Comparison of ENCODE assay signal across 24 cellular contexts in the genomic region with DNA sequence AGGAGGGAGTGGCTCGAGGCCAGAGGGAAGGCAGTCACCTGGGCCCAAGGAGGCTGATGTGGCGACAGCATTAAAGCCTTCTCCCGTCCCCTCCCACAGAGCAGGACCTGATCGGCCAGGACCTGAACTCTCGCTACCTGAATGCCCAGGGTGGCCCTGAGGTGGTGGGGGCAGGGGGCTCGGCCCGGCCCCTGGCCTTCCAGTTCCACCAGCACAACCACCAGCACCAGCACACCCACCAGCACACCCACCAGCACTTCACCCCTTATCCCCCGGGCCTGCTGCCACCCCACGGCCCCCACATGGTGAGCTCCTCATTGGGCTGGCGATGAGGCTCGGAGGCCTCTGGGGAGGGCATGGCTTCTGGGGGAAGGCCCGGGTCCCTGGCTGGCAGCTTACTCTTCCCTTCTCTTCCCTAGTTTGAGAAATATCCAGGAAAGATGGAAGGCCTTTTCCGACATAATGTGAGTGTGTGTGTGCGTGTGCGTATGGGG. TPM values are rescaled to one million over a fixed set of nuclear protein-coding genes. Genes with fewer than 3 reads are reported as not detected.
DNase-seq lines count a peak whose midpoint lies in the region; ATAC-seq, FAIRE-seq and TF ChIP-seq lines count a peak whose summit lies in the region.
"Had no signal": no experiment of that assay in that cellular context is flagged by ENCODE, and none has a peak within 500 bp of the region (broad histone marks: within the 10 kb centered on the region; RNA-seq: fewer than 3 reads in every experiment).

No MANE protein-coding gene starts in this region.

- peak overlapping the region; percentile 36 for H3K27ac Mint-ChIP-seq in activated naive CD8-positive, alpha-beta T cell treated with anti-CD3 and anti-CD28 coated beads for 36 hours
- no peak overlapping the region for H3K27ac Mint-ChIP-seq in activated naive CD8-positive, alpha-beta T cell treated with anti-CD3 and anti-CD28 coated beads, Interleukin-2, amount 50 U/mL, for 24 hours
- peak overlapping the region; percentile 69 for H3K27ac Mint-ChIP-seq in activated CD8-positive, alpha-beta T cell treated with anti-CD3 and anti-CD28 coated beads for 36 hours
- H3K27ac Mint-ChIP-seq in memory B cell, result peak overlapping the region; percentile 31
- H3K27ac Mint-ChIP-seq in type B pancreatic cell, result no peak overlapping the region

- no peak for DNase-seq in activated naive CD8-positive, alpha-beta T cell treated with anti-CD3 and anti-CD28 coated beads for 36 hours
- no peak for DNase-seq in activated naive CD8-positive, alpha-beta T cell treated with anti-CD3 and anti-CD28 coated beads, Interleukin-2, amount 50 U/mL, for 24 hours
- DNase-seq in activated CD8-positive, alpha-beta T cell treated with anti-CD3 and anti-CD28 coated beads for 36 hours, result no peak
- no peak for DNase-seq in memory B cell (ENCODE audit: low spot score in 2 of 2)
- DNase-seq in type B pancreatic cell (ENCODE audit: extremely low spot score, unreplicated experiment), result no peak
- DNase-seq in HTR-8/SVneo (ENCODE audit: insufficient read length, low spot score), result no peak
- no peak for DNase-seq in amniotic stem cell (lab: John Stamatoyannopoulos, UW)
- no peak for DNase-seq in SHP77 (lab: John Stamatoyannopoulos, UW)
- DNase-seq: CD8-positive, alpha-beta memory T cell; DMS53; EL; IMR-90; Karpas-422; NCI-H1417 treated with DMSO at 0.1 percent for 48 hours; NCI-H187 treated with DMSO at 0.1 percent for 48 hours; NCI-H2227 treated with DMSO at 0.1 percent for 48 hours; NCI-H510A treated with DMSO at 0.1 percent for 48 hours; NCI-H774; OCI-M1; Right ventricle myocardium superior had no signal

- intact Hi-C loops in activated CD8-positive, alpha-beta T cell treated with anti-CD3 and anti-CD28 coated beads for 36 hours (cut with micrococcal nuclease), result no loop called here

- H3K9me3 Mint-ChIP-seq in activated naive CD8-positive, alpha-beta T cell treated with anti-CD3 and anti-CD28 coated beads for 36 hours, result no peaks in the 10 kb centered on the region
- H3K9me3 Mint-ChIP-seq in activated naive CD8-positive, alpha-beta T cell treated with anti-CD3 and anti-CD28 coated beads, Interleukin-2, amount 50 U/mL, for 24 hours, result no peaks in the 10 kb centered on the region
- H3K9me3 Mint-ChIP-seq in activated CD8-positive, alpha-beta T cell treated with anti-CD3 and anti-CD28 coated beads for 36 hours, result no peaks in the 10 kb centered on the region
- no peaks in the 10 kb centered on the region for H3K9me3 Mint-ChIP-seq in memory B cell
- no peaks in the 10 kb centered on the region for H3K9me3 Mint-ChIP-seq in type B pancreatic cell
- H3K9me3 Mint-ChIP-seq: CD8-positive, alpha-beta memory T cell had no signal

- ATAC-seq in activated naive CD8-positive, alpha-beta T cell treated with anti-CD3 and anti-CD28 coated beads, Interleukin-2, amount 50 U/mL, for 24 hours, result no peak
- no peak for ATAC-seq in activated CD8-positive, alpha-beta T cell treated with anti-CD3 and anti-CD28 coated beads for 36 hours
- no peak for ATAC-seq in memory B cell (ENCODE audit: low read depth)

- no peak overlapping the region for H3K4me3 Mint-ChIP-seq in activated naive CD8-positive, alpha-beta T cell treated with anti-CD3 and anti-CD28 coated beads for 36 hours
- H3K4me3 Mint-ChIP-seq in activated naive CD8-positive, alpha-beta T cell treated with anti-CD3 and anti-CD28 coated beads, Interleukin-2, amount 50 U/mL, for 24 hours, result no peak overlapping the region
- H3K4me3 Mint-ChIP-seq in activated CD8-positive, alpha-beta T cell treated with anti-CD3 and anti-CD28 coated beads for 36 hours, result no peak overlapping the region
- H3K4me3 Mint-ChIP-seq in memory B cell (no peak overlapping the region), type B pancreatic cell (peak overlapping the region; percentile 44)
- H3K4me3 Mint-ChIP-seq: CD8-positive, alpha-beta memory T cell had no signal

- no peak for TF ChIP-seq CTCF in activated CD8-positive, alpha-beta T cell treated with anti-CD3 and anti-CD28 coated beads for 36 hours (IDR thresholded peaks at IDR 0.05)
- TF ChIP-seq CTCF in type B pancreatic cell (conservative IDR thresholded peaks at IDR 0.05), result no peak

- peaks cover 36% of the 10 kb centered on the region for H3K4me1 Mint-ChIP-seq in activated naive CD8-positive, alpha-beta T cell treated with anti-CD3 and anti-CD28 coated beads for 36 hours
- peaks cover 37% of the 10 kb centered on the region for H3K4me1 Mint-ChIP-seq in activated naive CD8-positive, alpha-beta T cell treated with anti-CD3 and anti-CD28 coated beads, Interleukin-2, amount 50 U/mL, for 24 hours
- peaks cover 39% of the 10 kb centered on the region for H3K4me1 Mint-ChIP-seq in activated CD8-positive, alpha-beta T cell treated with anti-CD3 and anti-CD28 coated beads for 36 hours (ENCODE audit: low read depth)
- H3K4me1 Mint-ChIP-seq in memory B cell (peaks cover 19% of the 10 kb centered on the region), type B pancreatic cell (ENCODE audit: unreplicated experiment) (peaks cover 25% of the 10 kb centered on the region)

- H3K36me3 Mint-ChIP-seq in activated naive CD8-positive, alpha-beta T cell treated with anti-CD3 and anti-CD28 coated beads for 36 hours, result peaks cover 57% of the 10 kb centered on the region
- H3K36me3 Mint-ChIP-seq in activated naive CD8-positive, alpha-beta T cell treated with anti-CD3 and anti-CD28 coated beads, Interleukin-2, amount 50 U/mL, for 24 hours (ENCODE audit: low read depth), result peaks cover 51% of the 10 kb centered on the region
- H3K36me3 Mint-ChIP-seq in activated CD8-positive, alpha-beta T cell treated with anti-CD3 and anti-CD28 coated beads for 36 hours (ENCODE audit: low read depth), result peaks cover 68% of the 10 kb centered on the region
- peaks cover 41% of the 10 kb centered on the region for H3K36me3 Mint-ChIP-seq in memory B cell
- H3K36me3 Mint-ChIP-seq in type B pancreatic cell, result peaks cover 11% of the 10 kb centered on the region

- FAIRE-seq in HTR-8/SVneo (lab: Jason Lieb, UNC), result no peak
- FAIRE-seq: A204.1, GM12891, GM18507, H1 had no signal

- no peaks in the 10 kb centered on the region for H3K27me3 Mint-ChIP-seq in activated naive CD8-positive, alpha-beta T cell treated with anti-CD3 and anti-CD28 coated beads for 36 hours
- no peaks in the 10 kb centered on the region for H3K27me3 Mint-ChIP-seq in activated naive CD8-positive, alpha-beta T cell treated with anti-CD3 and anti-CD28 coated beads, Interleukin-2, amount 50 U/mL, for 24 hours
- H3K27me3 Mint-ChIP-seq in activated CD8-positive, alpha-beta T cell treated with anti-CD3 and anti-CD28 coated beads for 36 hours, result no peaks in the 10 kb centered on the region
- H3K27me3 Mint-ChIP-seq in memory B cell, result no peaks in the 10 kb centered on the region
- H3K27me3 Mint-ChIP-seq in type B pancreatic cell, result no peaks in the 10 kb centered on the region
- H3K27me3 Mint-ChIP-seq: CD8-positive, alpha-beta memory T cell had no signal

- CTCF ChIA-PET in activated CD8-positive, alpha-beta T cell treated with anti-CD3 and anti-CD28 coated beads for 36 hours (lab: Charles Lee), result interaction anchor here (4.6 kb wide), 1 partner anchor 29 kb away, joined by 25 read pairs; no protein-coding TSS in a partner anchor

- POLR2A ChIA-PET in activated CD8-positive, alpha-beta T cell treated with anti-CD3 and anti-CD28 coated beads for 36 hours (lab: Charles Lee), result interaction anchor here (1.1 to 3.2 kb wide), 4 partner anchors 15 to 33 kb away, joined by 3 to 11 read pairs (median 5); no protein-coding TSS in a partner anchor

RNA-seq across cellular contexts. Expression of a gene that starts 6.4 kb away (rescaled TPM):
- total RNA-seq in activated naive CD8-positive, alpha-beta T cell treated with anti-CD3 and anti-CD28 coated beads for 36 hours, result 10 to 100 TPM; 92.8 to 94.5 TPM
- 10 to 100 TPM; 80.3 to 85.8 TPM for total RNA-seq in activated CD8-positive, alpha-beta T cell treated with anti-CD3 and anti-CD28 coated beads for 36 hours
- total RNA-seq in type B pancreatic cell (ENCODE audit: low replicate concordance), result 77.3 and 78.2 TPM in 2 replicates

RNA-seq across cellular contexts. Expression of a gene that starts 13.9 kb away (rescaled TPM):
- 10 to 100 TPM; 90.1 to 93.3 TPM for total RNA-seq in activated naive CD8-positive, alpha-beta T cell treated with anti-CD3 and anti-CD28 coated beads for 36 hours
- 10 to 100 TPM; 74.0 to 76.6 TPM for total RNA-seq in activated CD8-positive, alpha-beta T cell treated with anti-CD3 and anti-CD28 coated beads for 36 hours
- 41.1 and 45.0 TPM in 2 replicates for total RNA-seq in type B pancreatic cell (ENCODE audit: low replicate concordance)

RNA-seq across cellular contexts. Expression of a gene that starts 34.3 kb away (rescaled TPM):
- total RNA-seq in activated naive CD8-positive, alpha-beta T cell treated with anti-CD3 and anti-CD28 coated beads for 36 hours, result 10 to 100 TPM; 66.1 to 72.6 TPM
- 10 to 100 TPM; 57.2 to 64.7 TPM for total RNA-seq in activated CD8-positive, alpha-beta T cell treated with anti-CD3 and anti-CD28 coated beads for 36 hours
- total RNA-seq in type B pancreatic cell (ENCODE audit: low replicate concordance), result 62.8 and 73.5 TPM in 2 replicates

RNA-seq across cellular contexts. Expression of a gene that starts 54.5 kb away (rescaled TPM):
- 10 to 100 TPM; 14.8 to 15.5 TPM for total RNA-seq in activated naive CD8-positive, alpha-beta T cell treated with anti-CD3 and anti-CD28 coated beads for 36 hours
- 10 to 100 TPM in 1 of 2 experiments, 1 to 10 TPM in 1; 9.8 to 11.3 TPM for total RNA-seq in activated CD8-positive, alpha-beta T cell treated with anti-CD3 and anti-CD28 coated beads for 36 hours
- 8.1 and 14.9 TPM in 2 replicates for total RNA-seq in type B pancreatic cell (ENCODE audit: low replicate concordance)

Comparison
In these comparisons a context has a peak if more than half of its experiments do, and no peak if none do; other contexts are left out.
1. H3K27ac Mint-ChIP-seq: peak in activated naive CD8-positive, alpha-beta T cell treated with anti-CD3 and anti-CD28 coated beads for 36 hours (single experiment), activated CD8-positive, alpha-beta T cell treated with anti-CD3 and anti-CD28 coated beads for 36 hours (single experiment) and memory B cell (single experiment); none in activated naive CD8-positive, alpha-beta T cell treated with anti-CD3 and anti-CD28 coated beads, Interleukin-2, amount 50 U/mL, for 24 hours (single experiment) and type B pancreatic cell (single experiment).